25 cellular contexts compared by ENCODE assay signal in the genomic region with DNA sequence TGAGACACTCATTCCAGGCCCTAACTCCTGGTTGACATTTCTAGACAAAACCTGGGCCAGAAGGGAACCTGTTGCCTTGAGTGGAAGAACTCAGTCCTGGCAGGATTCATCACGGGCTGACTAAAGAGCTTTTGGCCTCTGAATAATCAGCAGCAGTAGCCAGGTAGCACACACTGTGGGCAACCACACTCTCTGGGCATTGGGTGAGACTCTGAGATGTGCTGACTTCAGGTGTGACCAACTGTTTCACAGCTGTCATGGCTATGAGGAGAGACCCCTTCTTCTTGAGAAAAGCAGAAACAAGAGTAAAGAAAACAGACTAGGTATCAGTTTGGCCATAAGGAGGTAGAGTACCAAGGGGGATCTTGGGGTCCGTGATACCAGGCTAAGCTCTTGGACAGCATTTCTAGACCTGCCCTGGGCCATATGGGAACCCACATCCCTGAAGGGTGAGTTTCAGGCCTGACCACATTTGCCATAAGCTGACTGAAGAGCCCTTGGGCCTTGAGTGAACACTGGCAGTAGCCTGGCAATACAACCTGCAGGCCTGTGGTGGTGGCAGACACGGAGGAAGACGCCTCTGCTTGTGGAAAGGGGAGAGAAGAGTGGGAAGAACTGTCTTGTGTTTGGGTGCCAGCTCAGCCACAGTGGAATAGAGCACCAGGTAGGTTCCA.
"Had no signal": no experiment of that assay in that cellular context is flagged by ENCODE, and none has a peak within 500 bp of the region (broad histone marks: within the 10 kb centered on the region; RNA-seq: fewer than 3 reads in every experiment).

No MANE protein-coding gene starts in this region.

- H3K4me1 ChIP-seq: neural progenitor cell, parathyroid adenoma, psoas muscle, right lobe of liver, sigmoid colon, stomach, thyroid gland, tibial nerve, upper lobe of left lung, uterus had no signal

- H3K79me2 ChIP-seq: parathyroid adenoma had no signal

- H3K4me3 ChIP-seq: neural progenitor cell, ovary, psoas muscle, right lobe of liver, sigmoid colon, stomach, thoracic aorta, thyroid gland, tibial nerve, upper lobe of left lung, uterus had no signal

- H3K9me3 ChIP-seq: ovary, right lobe of liver, thoracic aorta, thyroid gland, uterus had no signal

- H3K27me3 ChIP-seq: neural progenitor cell, ovary, right lobe of liver, sigmoid colon, stomach, thyroid gland, tibial nerve, upper lobe of left lung, uterus had no signal

- H2AFZ ChIP-seq: neural progenitor cell, parathyroid adenoma had no signal

- H3K27ac ChIP-seq: neural progenitor cell, ovary, parathyroid adenoma, psoas muscle, right lobe of liver, sigmoid colon, stomach, thoracic aorta, thyroid gland, tibial nerve, upper lobe of left lung, uterus had no signal

- FAIRE-seq: small intestine had no signal

- H3K9ac ChIP-seq: neural progenitor cell, parathyroid adenoma had no signal

- DNase-seq: natural killer cell; occipital lobe; ovary; posterior cingulate gyrus; right cardiac atrium; right lobe of liver; sigmoid colon; small intestine; stimulated activated CD4-positive, alpha-beta T cell treated with anti-CD3 and anti-CD28 coated beads, Interleukin-15, amount 100 ng/mL, for 24 hours; stimulated activated CD4-positive, alpha-beta T cell treated with anti-CD3 and anti-CD28 coated beads, Interleukin-2, amount 100 ng/mL, for 24 hours; stimulated activated CD4-positive, alpha-beta T cell treated with anti-CD3 and anti-CD28 coated beads, Interleukin-2, amount 100 ng/mL, for 48 hours; stimulated activated CD4-positive, alpha-beta T cell treated with anti-CD3 and anti-CD28 coated beads, Interleukin-4, amount 100 ng/mL, for 24 hours; stimulated activated naive B cell treated with anti-CD40 and anti-IgM and Interleukin-4, amounts not matched to agents 10 μg/mL and 1 μg/mL and 100 μg/mL, for 72 hours; stimulated activated naive CD4-positive, alpha-beta T cell treated with Interleukin-2 at 50 U/mL for 16 hours; stomach; thyroid gland; trophoblast cell; upper lobe of left lung; uterus had no signal

- H3K36me3 ChIP-seq: neural progenitor cell, ovary, right lobe of liver, sigmoid colon, stomach, thoracic aorta, thyroid gland, tibial nerve, upper lobe of left lung, uterus had no signal

- ATAC-seq: natural killer cell; psoas muscle; right cardiac atrium; right lobe of liver; stimulated activated effector memory CD8-positive, alpha-beta T cell treated with anti-CD3 and anti-CD28 coated beads, Interleukin-12 subunit alpha, Interleukin-12 subunit beta, amount 100 ng/mL, for 72 hours; stimulated activated naive B cell treated with anti-CD40 and anti-IgM and Interleukin-4, amounts not matched to agents 10 μg/mL and 1 μg/mL and 100 μg/mL, for 72 hours had no signal

- H3K4me2 ChIP-seq: neural progenitor cell had no signal
